In the genomic region with DNA sequence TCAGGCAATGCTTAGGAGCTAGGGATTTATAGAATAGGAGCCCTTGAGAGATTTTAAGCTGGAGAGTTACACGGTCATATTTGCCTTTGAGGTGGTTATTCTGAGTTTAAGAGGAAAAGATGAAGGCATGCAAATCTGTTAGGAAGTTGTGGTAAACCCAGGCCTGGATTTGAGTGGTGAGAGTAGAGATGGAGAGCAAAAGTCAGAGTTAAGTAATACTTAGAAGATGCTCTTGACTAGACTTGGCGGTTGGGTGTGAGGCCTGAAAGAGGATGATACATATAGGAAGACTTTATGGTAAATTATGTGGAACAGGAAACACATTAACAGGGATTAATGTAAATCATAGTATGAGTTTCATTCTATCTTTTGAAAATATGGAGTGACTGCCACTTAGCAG, we compare ENCODE assay signal across 21 cellular contexts.
DNase-seq lines count a peak whose midpoint lies in the region; TF ChIP-seq lines count a peak whose summit lies in the region.
"Had no signal": no experiment of that assay in that cellular context is flagged by ENCODE, and none has a peak within 500 bp of the region (broad histone marks: within the 10 kb centered on the region; RNA-seq: fewer than 3 reads in every experiment).

No MANE protein-coding gene starts in this region.

- no peaks in the 10 kb centered on the region for H3K36me3 ChIP-seq in A673 (ENCODE audit: insufficient read depth, low read length, poor library complexity, severe bottlenecking)
- no peaks in the 10 kb centered on the region for H3K36me3 ChIP-seq in SK-N-MC (ENCODE audit: insufficient read depth, low read length)
- H3K36me3 ChIP-seq in mammary epithelial cell (ENCODE audit: insufficient read depth, low read length) = no peaks in the 10 kb centered on the region
- H3K36me3 ChIP-seq: BE2C, BLaER1 had no signal

- H3K9me3 ChIP-seq in A673 (ENCODE audit: low read depth, low read length, poor library complexity, severe bottlenecking) (no peaks in the 10 kb centered on the region), SK-N-MC (ENCODE audit: low read depth, low read length) (no peaks in the 10 kb centered on the region), mammary epithelial cell (replicated peaks; ENCODE audit: insufficient read depth, low read length) (no peaks in the 10 kb centered on the region)
- H3K9me3 ChIP-seq: A549, BE2C, BLaER1 had no signal

- H2AFZ ChIP-seq in mammary epithelial cell (ENCODE audit: low read depth, low read length) = no peak overlapping the region

- no peaks in the 10 kb centered on the region for H4K20me1 ChIP-seq in mammary epithelial cell (ENCODE audit: insufficient read depth, low read length)
- H4K20me1 ChIP-seq: BLaER1 had no signal

- no peaks in the 10 kb centered on the region for H3K27me3 ChIP-seq in A673 (replicated peaks; ENCODE audit: insufficient read depth, low read depth, low read length, poor library complexity)
- no peaks in the 10 kb centered on the region for H3K27me3 ChIP-seq in mammary epithelial cell (ENCODE audit: insufficient read depth, low read length)
- H3K27me3 ChIP-seq: BE2C had no signal

- BruUV-seq in A673 (replicated peaks; lab: Mats Ljungman, UMichigan) (no TSS peak), mammary epithelial cell (replicated peaks; lab: Mats Ljungman, UMichigan) (no TSS peak)

- dilution Hi-C loops in mammary epithelial cell (cut with HindIII; ENCODE audit: low sequenced_read_pairs) = no loop called here

- CTCF ChIA-PET in A673 (lab: Charles Lee) (interaction anchor here (0.7 kb wide), 1 partner anchor 320 kb away, joined by 5 read pairs; no protein-coding TSS in a partner anchor), mammary epithelial cell (lab: Charles Lee; ENCODE audit: low non-redundant PET) (no interaction called here)

- TF ChIP-seq CTCF in A673 (conservative IDR thresholded peaks at IDR 0.05; ENCODE audit: low read depth, low read length) (no peak), mammary epithelial cell (conservative IDR thresholded peaks at IDR 0.05 in 1 of 2, IDR thresholded peaks at IDR 0.05 in 1 of 2; ENCODE audit: extremely low read depth in 1 of 2, insufficient read depth in 1 of 2, low read depth in 1 of 2, low read length in 2 of 2) (no peak)

- intact Hi-C loops in A673 (cut with micrococcal nuclease; ENCODE audit: unreplicated experiment) (no loop called here), mammary epithelial cell (cut with micrococcal nuclease) (no loop called here)

- H3K9ac ChIP-seq in SK-N-MC (ENCODE audit: insufficient read length) (no peak overlapping the region), mammary epithelial cell (ENCODE audit: insufficient read depth, low read length) (no peak overlapping the region)
- H3K9ac ChIP-seq: BLaER1 had no signal

- WGBS in mammary epithelial cell (ENCODE audit: low coverage, missing lambda C conversion rate) = 85% methylated on average over 2 of the region's 2 CpGs

- H3K4me3 ChIP-seq in A673 (ENCODE audit: low read depth, low read length, poor library complexity, severe bottlenecking) = no peak overlapping the region
- H3K4me3 ChIP-seq in Jurkat, Clone E6-1 (ENCODE audit: low read length) = no peak overlapping the region
- no peak overlapping the region for H3K4me3 ChIP-seq in SK-N-MC
- no peak overlapping the region for H3K4me3 ChIP-seq in mammary epithelial cell (replicated peaks in 1 of 3; ENCODE audit: insufficient read depth in 1 of 3, low read depth in 2 of 3, low read length in 3 of 3)
- H3K4me3 ChIP-seq: A549, BLaER1, GM12878 had no signal

- H3K4me2 ChIP-seq in mammary epithelial cell (ENCODE audit: insufficient read depth, low read depth, low read length) = no peak overlapping the region
- H3K4me2 ChIP-seq: A549, BLaER1 had no signal

- peak; percentile 82 for DNase-seq in A673 (ENCODE audit: low spot score)
- DNase-seq in Jurkat, Clone E6-1 (ENCODE audit: low read depth, low spot score) = peak; percentile 34
- DNase-seq in SK-N-MC (ENCODE audit: low read depth, low spot score) = peak; percentile 75
- DNase-seq in mammary epithelial cell = no peak
- no peak for DNase-seq in G401 (ENCODE audit: low spot score)
- DNase-seq: ACHN; BE2C; C1 segment of cervical spinal cord; CD4-positive, alpha-beta memory T cell; CD4-positive, CD25-positive, alpha-beta regulatory T cell; CD8-positive, alpha-beta memory T cell; COR-L47; DMS 273 treated with DMSO at 0.1 percent for 48 hours; DMS153; DMS53; DMS79; GDM1 had no signal

- H3K4me1 ChIP-seq in A673 (ENCODE audit: insufficient read depth, low read length, poor library complexity, severe bottlenecking) = peaks cover 24% of the 10 kb centered on the region
- H3K4me1 ChIP-seq in mammary epithelial cell (ENCODE audit: insufficient read depth, low read length) = no peaks in the 10 kb centered on the region
- H3K4me1 ChIP-seq: A549, BE2C, BLaER1 had no signal

- POLR2A ChIA-PET in A673 (lab: Charles Lee; ENCODE audit: low non-redundant PET) = interaction anchor here (0.6 kb wide), 1 partner anchor 119 kb away, joined by 3 read pairs; no protein-coding TSS in a partner anchor

- no peaks in the 10 kb centered on the region for H3K79me2 ChIP-seq in mammary epithelial cell (ENCODE audit: insufficient read depth, low read length)

- H3K27ac ChIP-seq in A673 (ENCODE audit: low read depth, low read length, poor library complexity, severe bottlenecking) (peak overlapping the region; percentile 14), SK-N-MC (no peak overlapping the region), mammary epithelial cell (ENCODE audit: insufficient read depth, low read depth, low read length) (no peak overlapping the region)
- H3K27ac ChIP-seq: 22Rv1, A549, BLaER1 had no signal

- in situ Hi-C loops in mammary epithelial cell (cut with MboI; ENCODE audit: low sequenced_read_pairs in 2 of 2) = no loop called here
- in situ Hi-C loops in G401 (cut with HindIII; ENCODE audit: low sequenced_read_pairs) = no loop called here

Comparison
In these comparisons a context has a peak if more than half of its experiments do, and no peak if none do; other contexts are left out.
1. DNase-seq: peak in A673 (single experiment), Jurkat, Clone E6-1 (single experiment) and SK-N-MC (single experiment); none in mammary epithelial cell (single experiment) and G401 (single experiment).